12 cellular contexts compared by ENCODE assay signal in genomic region chr2:238727585-238728321, GRCh38.
DNase-seq lines count a peak whose midpoint lies in the region; ATAC-seq and TF ChIP-seq lines count a peak whose summit lies in the region.
"Had no signal": no experiment of that assay in that cellular context is flagged by ENCODE, and none has a peak within 500 bp of the region (broad histone marks: within the 10 kb centered on the region; RNA-seq: fewer than 3 reads in every experiment).

No MANE protein-coding gene starts in this region.

- DNase-seq in AG04450 (ENCODE audit: low read depth, low spot score) (peak; percentile 34), amniotic epithelial cell (ENCODE audit: low read depth) (peak; percentile 80), heart right ventricle (peak in 1 of 2 donors; percentile 29), psoas muscle (peak; percentile 69 to 83), endothelial cell (ENCODE audit: low spot score) (no peak), COR-L47 (lab: John Stamatoyannopoulos, UW) (no peak)
- DNase-seq: activated T-cell treated with anti-CD3 and anti-CD28 coated beads, Interleukin-2, amount 50 U/mL, for 48 hours; GF-D8; WERI-Rb-1 had no signal

- no peak overlapping the region for H3K4me3 Mint-ChIP-seq in endothelial cell (ENCODE audit: unreplicated experiment)

- H3K9me3 ChIP-seq in AG04450 (ENCODE audit: control insufficient read depth, insufficient read depth, low read length): peaks cover 7% of the 10 kb centered on the region
- peaks cover 0 to 10% (median 0%) of the 10 kb centered on the region in 11 donors for H3K9me3 ChIP-seq in heart right ventricle
- H3K9me3 ChIP-seq in psoas muscle: no peaks in the 10 kb centered on the region

- H3K27me3 Mint-ChIP-seq in endothelial cell (ENCODE audit: unreplicated experiment): no peaks in the 10 kb centered on the region

- TF ChIP-seq CTCF in AG04450 (IDR thresholded peaks at IDR 0.05; ENCODE audit: low read depth, low read length): no peak
- TF ChIP-seq CTCF in heart right ventricle (IDR thresholded peaks at IDR 0.05): no peak
- no peak for TF ChIP-seq CTCF in psoas muscle (IDR thresholded peaks at IDR 0.05)
- no peak for TF ChIP-seq CTCF in endothelial cell (IDR thresholded peaks at IDR 0.05; ENCODE audit: unreplicated experiment)

- intact Hi-C loops in heart right ventricle (cut with DNase I): loop anchor here in 1 of 10 donors (5.0 kb wide), 1 partner anchor 60 kb away; no protein-coding TSS in a partner anchor
- intact Hi-C loops in psoas muscle (cut with DNase I): no loop called here

- CTCF ChIA-PET in AG04450 (lab: Charles Lee): interaction anchor here (0.9 to 3.1 kb wide), 4 partner anchors 9 to 275 kb away, joined by 3 to 15 read pairs (median 5); no protein-coding TSS in a partner anchor

- H3K4me3 ChIP-seq in AG04450 (ENCODE audit: low read depth, low read length) (no peak overlapping the region), heart right ventricle (no peak overlapping the region), psoas muscle (no peak overlapping the region)

- H3K27ac Mint-ChIP-seq in endothelial cell (ENCODE audit: unreplicated experiment): no peak overlapping the region

- 60 to 63% methylated on average over 10 of the region's 10 CpGs for WGBS in heart right ventricle, 2 donors
- WGBS in psoas muscle, 3 donors: 61 to 71% (median 70%) methylated on average over 10 of the region's 10 CpGs

- H3K4me1 Mint-ChIP-seq in endothelial cell (ENCODE audit: unreplicated experiment): no peaks in the 10 kb centered on the region

- H3K4me1 ChIP-seq in heart right ventricle (peaks cover 0 to 30% (median 15%) of the 10 kb centered on the region in 9 donors), psoas muscle (no peaks in the 10 kb centered on the region)

- ATAC-seq in heart right ventricle: peak; percentile 26 to 70 (median 42)
- peak in 3 of 4 donors; percentile 54 to 76 (median 59) for ATAC-seq in psoas muscle
- no peak for ATAC-seq in HG02678 (IDR thresholded peaks at IDR 0.05; ENCODE audit: unreplicated experiment)
- no peak for ATAC-seq in GM19467 (IDR thresholded peaks at IDR 0.05; ENCODE audit: unreplicated experiment)

- no peaks in the 10 kb centered on the region for H3K36me3 Mint-ChIP-seq in endothelial cell (ENCODE audit: low read depth, unreplicated experiment)

- H3K9me3 Mint-ChIP-seq in endothelial cell (ENCODE audit: unreplicated experiment): no peaks in the 10 kb centered on the region

- H3K27ac ChIP-seq in AG04450 (ENCODE audit: low read depth, low read length) (peak overlapping the region; percentile 71), heart right ventricle (peak overlapping the region in 5 of 10 donors; percentile 5 to 78 (median 61)), psoas muscle (no peak overlapping the region)
- H3K27ac ChIP-seq: KMS-11, WERI-Rb-1 had no signal

- H3K36me3 ChIP-seq in heart right ventricle: no peaks in the 10 kb centered on the region
- no peaks in the 10 kb centered on the region for H3K36me3 ChIP-seq in psoas muscle (ENCODE audit: insufficient read depth in 1 of 2, low read depth in 1 of 2)
- H3K36me3 ChIP-seq: WERI-Rb-1 had no signal

- POLR2A ChIA-PET in AG04450 (lab: Yijun Ruan, JAX): no interaction called here

- no peaks in the 10 kb centered on the region for H3K27me3 ChIP-seq in AG04450 (ENCODE audit: control insufficient read depth, insufficient read depth, low read length)
- H3K27me3 ChIP-seq in heart right ventricle: no peaks in the 10 kb centered on the region
- H3K27me3 ChIP-seq in psoas muscle (ENCODE audit: insufficient read depth in 3 of 3, low read length in 2 of 3): peaks cover 0 to 4% (median 2%) of the 10 kb centered on the region in 3 donors

Comparison
In these comparisons a context has a peak if more than half of its experiments do, and no peak if none do; other contexts are left out.
1. DNase-seq: peak in AG04450 (single experiment), amniotic epithelial cell (single experiment) and psoas muscle (2 of 2); none in endothelial cell (single experiment) and COR-L47 (single experiment).
2. ATAC-seq: peak in heart right ventricle (8 of 8) and psoas muscle (3 of 4); none in HG02678 (single experiment) and GM19467 (single experiment).